Comparison of ENCODE assay signal across 8 cellular contexts in genomic region chr10:30392564-30392990, GRCh38. TPM values are rescaled to one million over a fixed set of nuclear protein-coding genes. Genes with fewer than 3 reads are reported as not detected.
A peak's percentile ranks its signal among the peaks of the same experiment; 100 is the strongest.
DNase-seq lines count a peak whose midpoint lies in the region; ATAC-seq, FAIRE-seq and TF ChIP-seq lines count a peak whose summit lies in the region.

No MANE protein-coding gene starts in this region.

- no peak overlapping the region for H3K27ac ChIP-seq in VCaP

- ATAC-seq in HG02642 (IDR thresholded peaks at IDR 0.05; ENCODE audit: poor library complexity, unreplicated experiment): peak; percentile 95
- no peak for ATAC-seq in GM18519 (IDR thresholded peaks at IDR 0.05; ENCODE audit: low FRiP score, unreplicated experiment)

- H3K4me1 Mint-ChIP-seq in MCF 10A (ENCODE audit: insufficient read depth, unreplicated experiment): peaks cover 14% of the 10 kb centered on the region

- H3K4me3 Mint-ChIP-seq in MCF 10A (ENCODE audit: unreplicated experiment): no peak overlapping the region

- peak; percentile 80 for DNase-seq in GM12891 (ENCODE audit: insufficient read length, low spot score)
- DNase-seq in NCI-H1694 (lab: John Stamatoyannopoulos, UW): peak; percentile 50
- peak; percentile 77 for DNase-seq in MCF 10A (ENCODE audit: unreplicated experiment)
- DNase-seq in iris pigment epithelial cell (ENCODE audit: low read depth): peak; percentile 39
- peak; percentile 63 to 74 (median 68) for DNase-seq in stimulated activated CD4-positive, alpha-beta T cell treated with anti-CD3 and anti-CD28 coated beads, Interleukin-12 subunit alpha, Interleukin-12 subunit beta, amount 100 ng/mL, for 48 hours (ENCODE audit: low read depth in 2 of 3, low spot score in 1 of 3)

- H3K36me3 Mint-ChIP-seq in MCF 10A (ENCODE audit: insufficient read depth, unreplicated experiment): peaks cover 5% of the 10 kb centered on the region

- POLR2A ChIA-PET in MCF 10A (lab: Yijun Ruan, JAX): interaction anchor here (1.2 kb wide), 1 partner anchor 198 kb away, joined by 4 read pairs; no protein-coding TSS in a partner anchor

- peaks cover 6% of the 10 kb centered on the region for H3K9me3 Mint-ChIP-seq in MCF 10A (ENCODE audit: unreplicated experiment)

- H3K27me3 Mint-ChIP-seq in MCF 10A (ENCODE audit: insufficient read depth, unreplicated experiment): no peaks in the 10 kb centered on the region

- intact Hi-C loops in MCF 10A (cut with micrococcal nuclease): loop anchor here (1.0 kb wide), 2 partner anchors 142 to 199 kb away; no protein-coding TSS in a partner anchor

- TF ChIP-seq POLR2A in GM12891 (IDR thresholded peaks at IDR 0.05; ENCODE audit: low read depth, low read length): no peak

- TF ChIP-seq CTCF in VCaP (conservative IDR thresholded peaks at IDR 0.05) (peak; percentile 93), MCF 10A (IDR thresholded peaks at IDR 0.05; ENCODE audit: unreplicated experiment) (peak; percentile 98)

- no TSS peak for BruUV-seq in MCF 10A (replicated peaks; lab: Mats Ljungman, UMichigan)

- CTCF ChIA-PET in MCF 10A (lab: Yijun Ruan, JAX): interaction anchor here (0.6 to 9.7 kb wide), 19 partner anchors 12 to 1149 kb away, joined by 3 to 77 read pairs (median 4); no protein-coding TSS in a partner anchor

- FAIRE-seq in GM12891 (lab: Jason Lieb, UNC): peak; percentile 97

- no peak overlapping the region for H3K27ac Mint-ChIP-seq in MCF 10A (ENCODE audit: low read depth, unreplicated experiment)

TF ChIP-seq in GM12891, 5 proteins besides CTCF, POLR2A, EP300 and RAD21:
- TF ChIP-seq POLR2AphosphoS5 (IDR thresholded peaks at IDR 0.05; ENCODE audit: low read depth, low read length) (no peak), TAF1 (IDR thresholded peaks at IDR 0.05; ENCODE audit: low read depth, low read length) (no peak), SPI1 (IDR thresholded peaks at IDR 0.05; ENCODE audit: low read depth, low read length) (0 out of 2 replicates have a peak, but pooled peaks have one; percentile 14), POU2F2 (IDR thresholded peaks at IDR 0.05; ENCODE audit: low read depth, low read length) (no peak), PAX5 (IDR thresholded peaks at IDR 0.05; ENCODE audit: insufficient read depth, low read length, severe bottlenecking) (no peak)

RNA-seq across cellular contexts. Expression of gene MAP3K8, which starts 41.4 kb away (rescaled TPM):
- 77.3 TPM for polyA plus RNA-seq in GM12891 (2012; ENCODE audit: low read depth, missing spikeins)
- total RNA-seq in MCF 10A (2022): 1.5 and 2.2 TPM in 2 replicates

RNA-seq across cellular contexts. Expression of gene MTPAP, which starts 43.5 kb away (rescaled TPM):
- polyA plus RNA-seq in GM12891 (2012; ENCODE audit: low read depth, missing spikeins): 10.7 TPM
- 32.3 and 36.5 TPM in 2 replicates for total RNA-seq in MCF 10A (2022)
